In genomic region chr11:65650547-65651338, GRCh38 we compare ENCODE assay signal across 1 cellular context.
TF ChIP-seq lines count a peak whose summit lies in the region.

No MANE protein-coding gene starts in this region.

TF ChIP-seq in SK-N-SH, 30 proteins besides CTCF, POLR2A, EP300 and RAD21 (continued from another document):
- TF ChIP-seq USF2 (IDR thresholded peaks at IDR 0.05; ENCODE audit: borderline replicate concordance, low read depth, low read length) (no peak), PBX3 (IDR thresholded peaks at IDR 0.05) (no peak), EZH2phosphoT487 (IDR thresholded peaks at IDR 0.05; ENCODE audit: borderline replicate concordance, low read depth) (no peak), IRF3 (IDR thresholded peaks at IDR 0.05; ENCODE audit: low read depth, low read length) (no peak)
